8 cellular contexts compared by ENCODE assay signal in the genomic region with DNA sequence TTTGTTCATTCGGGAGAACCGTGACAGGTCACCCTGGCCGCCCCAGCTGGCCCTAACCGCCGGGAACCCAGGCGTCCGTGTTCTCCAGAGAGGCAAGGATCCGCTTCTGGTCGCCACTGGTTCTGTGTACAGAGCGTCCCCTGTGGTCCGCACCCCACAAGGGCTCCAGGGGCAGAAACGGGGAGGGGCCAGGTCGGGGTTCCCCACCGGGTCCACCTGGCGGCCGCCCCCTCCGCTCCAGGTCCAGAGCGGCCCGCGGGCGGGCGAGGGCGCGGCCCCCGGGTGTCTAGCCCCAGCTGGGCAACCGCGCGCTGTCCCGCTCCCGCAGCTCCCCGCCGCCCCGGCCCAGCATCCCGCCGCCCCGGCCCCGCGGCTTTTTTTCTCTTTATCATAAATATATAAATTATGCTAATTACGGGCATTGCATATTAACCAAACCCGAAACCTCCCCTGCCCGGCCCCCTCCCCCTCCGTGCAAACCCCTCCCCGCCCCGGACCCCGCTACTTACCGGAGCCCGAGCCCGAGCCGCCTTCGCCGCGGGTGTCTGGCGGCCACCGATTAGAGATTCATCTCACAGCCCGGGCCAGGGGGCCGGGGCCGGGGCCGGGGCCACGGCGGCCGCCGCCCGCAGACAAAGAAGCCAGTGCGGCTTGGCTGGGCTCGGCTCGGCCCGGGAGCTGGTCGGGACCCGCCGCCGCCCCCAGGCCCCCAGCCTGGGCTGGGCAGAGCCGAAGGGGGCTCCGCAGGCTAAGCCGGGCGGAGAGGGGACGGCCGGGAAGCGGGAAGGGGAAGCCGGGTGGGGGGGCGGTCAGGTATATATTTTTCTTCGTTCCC. TPM values are rescaled to one million over a fixed set of nuclear protein-coding genes. Genes with fewer than 3 reads are reported as not detected.
DNase-seq lines count a peak whose midpoint lies in the region; ATAC-seq and TF ChIP-seq lines count a peak whose summit lies in the region.

No MANE protein-coding gene starts in this region.

- no peaks in the 10 kb centered on the region for H3K9me3 Mint-ChIP-seq in activated CD8-positive, alpha-beta T cell treated with anti-CD3 and anti-CD28 coated beads for 36 hours

- TF ChIP-seq CTCF in Loucy (conservative IDR thresholded peaks at IDR 0.05; ENCODE audit: low read length) (no peak; the same call in 1 of the 2 replicates), lung (IDR thresholded peaks at IDR 0.05; ENCODE audit: control extremely low read depth, extremely low read depth) (no peak)
- no peak for TF ChIP-seq CTCF in activated CD8-positive, alpha-beta T cell treated with anti-CD3 and anti-CD28 coated beads for 36 hours (IDR thresholded peaks at IDR 0.05)

- H3K4me3 ChIP-seq in Loucy (ENCODE audit: low read length, poor library complexity, severe bottlenecking) (peak overlapping the region; percentile 83), lung (peak overlapping the region; percentile 73)

- no peaks in the 10 kb centered on the region for H4K20me1 ChIP-seq in Loucy (ENCODE audit: insufficient read depth, low read length, poor library complexity, severe bottlenecking)

- CTCF ChIA-PET in activated CD8-positive, alpha-beta T cell treated with anti-CD3 and anti-CD28 coated beads for 36 hours (lab: Charles Lee): interaction anchor here (0.8 to 1.9 kb wide), 10 partner anchors 18 to 196 kb away, joined by 3 to 9 read pairs (median 3); a partner anchor contains a TSS

- DNase-seq in COLO668 (lab: John Stamatoyannopoulos, UW; ENCODE audit: unreplicated experiment): peak; percentile 25
- DNase-seq in activated CD8-positive, alpha-beta T cell treated with anti-CD3 and anti-CD28 coated beads for 36 hours: peak; percentile 57
- peak; percentile 81 for DNase-seq in ecto neural progenitor cell (ENCODE audit: low spot score)
- peak; percentile 58 for DNase-seq in lung (ENCODE audit: low spot score)
- peak; percentile 32 for DNase-seq in stimulated activated CD8-positive, alpha-beta memory T cell treated with anti-CD3 and anti-CD28 coated beads, Interleukin-12 subunit alpha, Interleukin-12 subunit beta, amount 100 ng/mL, for 4 hours (ENCODE audit: low read depth)
- DNase-seq in NCI-H524 treated with DMSO at 0.1 percent for 48 hours (lab: John Stamatoyannopoulos, UW): no peak

- intact Hi-C loops in activated CD8-positive, alpha-beta T cell treated with anti-CD3 and anti-CD28 coated beads for 36 hours (cut with micrococcal nuclease): no loop called here

- no peaks in the 10 kb centered on the region for H3K27me3 Mint-ChIP-seq in activated CD8-positive, alpha-beta T cell treated with anti-CD3 and anti-CD28 coated beads for 36 hours

- 2 to 3% methylated on average over 65 to 81 of the region's 81 CpGs for WGBS in lung, 2 donors

- no peaks in the 10 kb centered on the region for H3K79me2 ChIP-seq in Loucy (ENCODE audit: insufficient read depth, low read length)

- H3K36me3 Mint-ChIP-seq in activated CD8-positive, alpha-beta T cell treated with anti-CD3 and anti-CD28 coated beads for 36 hours (ENCODE audit: low read depth): peaks cover 1% of the 10 kb centered on the region

- peak overlapping the region; percentile 95 for H2AFZ ChIP-seq in Loucy (ENCODE audit: low read length)

- POLR2A ChIA-PET in activated CD8-positive, alpha-beta T cell treated with anti-CD3 and anti-CD28 coated beads for 36 hours (lab: Charles Lee): interaction anchor here (0.5 to 2.4 kb wide), 14 partner anchors 9 to 989 kb away, joined by 3 to 24 read pairs (median 4); a partner anchor contains a TSS

- peaks cover 15% of the 10 kb centered on the region for H3K4me1 Mint-ChIP-seq in activated CD8-positive, alpha-beta T cell treated with anti-CD3 and anti-CD28 coated beads for 36 hours (ENCODE audit: low read depth)

- H3K9me2 ChIP-seq in Loucy (replicated peaks; ENCODE audit: low read depth, low read length): no peaks in the 10 kb centered on the region

- peak; percentile 46 for ATAC-seq in GM21423 (IDR thresholded peaks at IDR 0.05; ENCODE audit: unreplicated experiment)
- peak; percentile 43 for ATAC-seq in activated CD8-positive, alpha-beta T cell treated with anti-CD3 and anti-CD28 coated beads for 36 hours
- ATAC-seq in lung (ENCODE audit: insufficient read depth, low FRiP score): peak; percentile 67

- H3K9me3 ChIP-seq in Loucy (ENCODE audit: insufficient read depth, low read depth, low read length) (no peaks in the 10 kb centered on the region), lung (ENCODE audit: control insufficient read depth in 2 of 2, insufficient read depth in 1 of 2, low read length in 1 of 2) (no peaks in the 10 kb centered on the region)

- H3K27ac ChIP-seq in lung (ENCODE audit: low read depth in 1 of 2, low read length in 1 of 2): peak overlapping the region; percentile 94 to 98

- no peaks in the 10 kb centered on the region for H3K36me3 ChIP-seq in Loucy (ENCODE audit: insufficient read depth, low read length)
- H3K36me3 ChIP-seq in lung (ENCODE audit: control insufficient read depth in 2 of 2, insufficient read depth in 2 of 2, low read length in 2 of 2): no peaks in the 10 kb centered on the region

- no peaks in the 10 kb centered on the region for H3K27me3 ChIP-seq in Loucy (ENCODE audit: insufficient read depth, low read length, poor library complexity, severe bottlenecking)
- H3K27me3 ChIP-seq in lung (ENCODE audit: control insufficient read depth, insufficient read depth): no peaks in the 10 kb centered on the region

- H3K27ac Mint-ChIP-seq in activated CD8-positive, alpha-beta T cell treated with anti-CD3 and anti-CD28 coated beads for 36 hours: peak overlapping the region; percentile 90

- H3K4me3 Mint-ChIP-seq in activated CD8-positive, alpha-beta T cell treated with anti-CD3 and anti-CD28 coated beads for 36 hours: peak overlapping the region; percentile 84

- H3K9ac ChIP-seq in Loucy (ENCODE audit: low read depth, low read length, poor library complexity, severe bottlenecking): peak overlapping the region; percentile 79

- H3K4me2 ChIP-seq in Loucy (ENCODE audit: low read depth, low read length, poor library complexity, severe bottlenecking): peak overlapping the region; percentile 89

- H3F3A ChIP-seq in Loucy (ENCODE audit: low read depth): no peaks in the 10 kb centered on the region

- H3K4me1 ChIP-seq in Loucy (ENCODE audit: insufficient read depth, low read length, poor library complexity, severe bottlenecking): peaks cover 14% of the 10 kb centered on the region
- peaks cover 3 to 4% of the 10 kb centered on the region in 2 donors for H3K4me1 ChIP-seq in lung (ENCODE audit: control insufficient read depth in 2 of 2, insufficient read depth in 2 of 2, low read length in 2 of 2)

RNA-seq across cellular contexts. Expression of a gene that starts 0.5 kb away (rescaled TPM):
- total RNA-seq in activated CD8-positive, alpha-beta T cell treated with anti-CD3 and anti-CD28 coated beads for 36 hours: 1 to 10 TPM; 5.8 to 7.3 TPM
- 10 to 100 TPM in 1 of 2 donors, 1 to 10 TPM in 1; 9.1 to 16.1 TPM for total RNA-seq in lung
- polyA plus RNA-seq in lung: 1 to 10 TPM; 3.0 to 9.4 TPM

RNA-seq across cellular contexts. Expression of a gene that starts 21.3 kb away (rescaled TPM):
- 10 to 100 TPM; 91.7 to 98.3 TPM for total RNA-seq in activated CD8-positive, alpha-beta T cell treated with anti-CD3 and anti-CD28 coated beads for 36 hours
- 100 to 1,000 TPM; 186 to 215 TPM for total RNA-seq in lung
- 100 to 1,000 TPM; 146 to 644 TPM for polyA plus RNA-seq in lung

RNA-seq across cellular contexts. Expression of a gene that starts 44.4 kb away (rescaled TPM):
- 10 to 100 TPM; 27.4 to 27.9 TPM for total RNA-seq in activated CD8-positive, alpha-beta T cell treated with anti-CD3 and anti-CD28 coated beads for 36 hours
- total RNA-seq in lung: 10 to 100 TPM; 23.2 to 27.5 TPM
- 10 to 100 TPM in 1 of 2 donors, 1 to 10 TPM in 1; 9.6 to 14.9 TPM for polyA plus RNA-seq in lung

RNA-seq across cellular contexts. Expression of a gene that starts 52.9 kb away (rescaled TPM):
- 1 to 10 TPM in 1 of 2 experiments, under 1 TPM in 1; 0.96 to 1.4 TPM for total RNA-seq in activated CD8-positive, alpha-beta T cell treated with anti-CD3 and anti-CD28 coated beads for 36 hours
- 10 to 100 TPM in 1 of 2 donors, 1 to 10 TPM in 1; 9.7 to 26.0 TPM for total RNA-seq in lung
- 10 to 100 TPM; 17.0 to 17.3 TPM for polyA plus RNA-seq in lung
